Comparison of ENCODE assay signal across 8 cellular contexts in the genomic region with DNA sequence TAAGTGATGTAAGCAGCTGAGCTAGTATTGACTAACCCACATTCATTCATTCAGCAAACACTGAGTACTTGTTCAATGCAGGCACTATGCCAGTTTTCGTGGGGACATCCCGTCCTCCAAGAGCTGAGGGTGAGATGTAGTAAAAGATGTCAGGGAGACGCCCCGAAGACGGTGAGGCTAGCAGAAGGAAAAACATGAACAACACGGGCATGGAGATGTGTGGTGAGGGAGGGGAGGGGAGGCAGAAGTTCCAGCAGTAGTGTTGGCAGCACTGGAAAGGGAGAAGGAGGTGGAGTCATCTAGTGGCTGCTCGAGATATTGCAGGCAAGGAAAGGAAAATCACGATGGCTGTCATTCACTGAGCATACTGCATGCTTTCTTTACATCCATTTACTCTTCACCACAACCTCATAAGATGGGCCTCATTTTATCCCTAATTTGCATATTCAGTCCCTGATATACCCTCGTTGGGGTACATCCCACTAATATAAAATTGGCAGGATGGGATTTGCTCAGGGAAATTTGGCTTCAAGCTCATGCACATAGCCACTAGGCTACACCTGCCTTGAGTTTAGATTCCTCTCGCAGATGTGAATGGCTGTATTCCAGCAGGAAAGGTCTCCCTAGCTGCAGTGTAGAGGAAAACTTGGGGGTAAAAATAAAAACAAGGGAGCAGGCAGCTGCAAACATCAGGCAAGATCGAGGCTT. TPM values are rescaled to one million over a fixed set of nuclear protein-coding genes. Genes with fewer than 3 reads are reported as not detected.
A peak's percentile ranks its signal among the peaks of the same experiment; 100 is the strongest.
DNase-seq lines count a peak whose midpoint lies in the region; ATAC-seq, FAIRE-seq and TF ChIP-seq lines count a peak whose summit lies in the region.

No MANE protein-coding gene starts in this region.

- peaks cover 0 to 4% of the 10 kb centered on the region in 2 donors for H3K9me3 ChIP-seq in kidney (ENCODE audit: control insufficient read depth in 1 of 2, low read length in 2 of 2)

- H3K9me3 Mint-ChIP-seq in Calu3 (ENCODE audit: low read depth, unreplicated experiment): no peaks in the 10 kb centered on the region

- H3K36me3 ChIP-seq in kidney (ENCODE audit: control insufficient read depth in 1 of 2, insufficient read depth in 2 of 2, low read length in 2 of 2): no peaks in the 10 kb centered on the region

- DNase-seq in Calu3: peak; percentile 78
- DNase-seq in NAMALWA (ENCODE audit: low spot score): peak; percentile 77
- DNase-seq in T-helper 9 cell: peak; percentile 17
- DNase-seq in caudate nucleus (lab: John Stamatoyannopoulos, UW): peak in 43 of 61 donors; percentile 12 to 74 (median 35)
- DNase-seq in kidney: no peak
- peak; percentile 39 to 40 for DNase-seq in stimulated activated CD4-positive, alpha-beta T cell treated with anti-CD3 and anti-CD28 coated beads, Interleukin-2, amount 100 ng/mL, for 48 hours

- no peak for FAIRE-seq in kidney (lab: Jason Lieb, UNC)

- CTCF ChIA-PET in Calu3 (lab: Charles Lee): interaction anchor here (0.6 to 1.1 kb wide), 5 partner anchors 9 to 1360 kb away, joined by 3 to 4 read pairs (median 4); partner anchors contain the start of gene PDZK1IP1

- H3K27ac Mint-ChIP-seq in Calu3 (ENCODE audit: unreplicated experiment): peak overlapping the region; percentile 49

- no peak overlapping the region for H3K4me3 ChIP-seq in kidney (ENCODE audit: low read length in 2 of 2)

- no TSS peak for BruUV-seq in Calu3 (replicated peaks; lab: Mats Ljungman, UMichigan)

- TF ChIP-seq CTCF in Calu3 (IDR thresholded peaks at IDR 0.05; ENCODE audit: unreplicated experiment): peak; percentile 90
- peak; percentile 96 for TF ChIP-seq CTCF in kidney (IDR thresholded peaks at IDR 0.05; ENCODE audit: borderline replicate concordance, extremely low read depth, insufficient read depth)

- H3K27ac ChIP-seq in caudate nucleus (ENCODE audit: low read depth, low read length) (no peak overlapping the region), kidney (ENCODE audit: low read depth in 2 of 2, low read length in 2 of 2) (no peak overlapping the region)

- intact Hi-C loops in Calu3 (cut with micrococcal nuclease; ENCODE audit: unreplicated experiment): loop anchor here (5.0 to 10.0 kb wide), 2 partner anchors 68 to 431 kb away; no protein-coding TSS in a partner anchor
- intact Hi-C loops in kidney (cut with DNase I): no loop called here

- no peaks in the 10 kb centered on the region for H3K27me3 Mint-ChIP-seq in Calu3 (ENCODE audit: unreplicated experiment)

- peak overlapping the region; percentile 31 for H3K4me3 Mint-ChIP-seq in Calu3 (ENCODE audit: low read depth, unreplicated experiment)

- H3K4me1 ChIP-seq in kidney (ENCODE audit: control insufficient read depth in 1 of 2, insufficient read depth in 1 of 2, low read depth in 1 of 2, low read length in 2 of 2): peaks cover 9 to 15% of the 10 kb centered on the region in 2 donors

- H3K4me1 Mint-ChIP-seq in Calu3 (ENCODE audit: low read depth, unreplicated experiment): peaks cover 34% of the 10 kb centered on the region

- no peak overlapping the region for H3K9ac ChIP-seq in kidney (ENCODE audit: low read length in 2 of 2)

- ATAC-seq in GM21381 (IDR thresholded peaks at IDR 0.05; ENCODE audit: unreplicated experiment) (peak; percentile 43), GM18511 (IDR thresholded peaks at IDR 0.05; ENCODE audit: unreplicated experiment) (no peak)

- peaks cover 14% of the 10 kb centered on the region for H3K36me3 Mint-ChIP-seq in Calu3 (ENCODE audit: insufficient read depth, unreplicated experiment)

RNA-seq across cellular contexts. Expression of gene PDZK1IP1, which starts 14.5 kb away (rescaled TPM):
- total RNA-seq in Calu3 (2022) (231 and 327 TPM in 2 replicates), kidney (245 TPM)
- 2,553 TPM for polyA plus RNA-seq in kidney (ENCODE audit: insufficient read depth, low read depth, low replicate concordance)

RNA-seq across cellular contexts. Expression of gene CYP4A22, which starts 38.1 kb away (rescaled TPM):
- total RNA-seq in Calu3 (2022): not detected in 2 replicates
- total RNA-seq in kidney: 4.1 TPM
- 108 TPM for polyA plus RNA-seq in kidney (ENCODE audit: insufficient read depth, low read depth, low replicate concordance)

RNA-seq across cellular contexts. Expression of gene TAL1, which starts 56.6 kb away (rescaled TPM):
- total RNA-seq in Calu3 (2022) (not detected in 2 replicates), kidney (6.5 TPM)
- polyA plus RNA-seq in kidney (ENCODE audit: insufficient read depth, low read depth, low replicate concordance): 3.1 TPM
